Comparison of ENCODE assay signal across 1 cellular context in genomic region chr12:25051583-25052190, GRCh38.
TF ChIP-seq lines count a peak whose summit lies in the region.

No MANE protein-coding gene starts in this region.

TF ChIP-seq in GM12878, 131 proteins besides CTCF, POLR2A, EP300 and RAD21 (continued from another document and continues in another):
- TF ChIP-seq, protein P1, sequence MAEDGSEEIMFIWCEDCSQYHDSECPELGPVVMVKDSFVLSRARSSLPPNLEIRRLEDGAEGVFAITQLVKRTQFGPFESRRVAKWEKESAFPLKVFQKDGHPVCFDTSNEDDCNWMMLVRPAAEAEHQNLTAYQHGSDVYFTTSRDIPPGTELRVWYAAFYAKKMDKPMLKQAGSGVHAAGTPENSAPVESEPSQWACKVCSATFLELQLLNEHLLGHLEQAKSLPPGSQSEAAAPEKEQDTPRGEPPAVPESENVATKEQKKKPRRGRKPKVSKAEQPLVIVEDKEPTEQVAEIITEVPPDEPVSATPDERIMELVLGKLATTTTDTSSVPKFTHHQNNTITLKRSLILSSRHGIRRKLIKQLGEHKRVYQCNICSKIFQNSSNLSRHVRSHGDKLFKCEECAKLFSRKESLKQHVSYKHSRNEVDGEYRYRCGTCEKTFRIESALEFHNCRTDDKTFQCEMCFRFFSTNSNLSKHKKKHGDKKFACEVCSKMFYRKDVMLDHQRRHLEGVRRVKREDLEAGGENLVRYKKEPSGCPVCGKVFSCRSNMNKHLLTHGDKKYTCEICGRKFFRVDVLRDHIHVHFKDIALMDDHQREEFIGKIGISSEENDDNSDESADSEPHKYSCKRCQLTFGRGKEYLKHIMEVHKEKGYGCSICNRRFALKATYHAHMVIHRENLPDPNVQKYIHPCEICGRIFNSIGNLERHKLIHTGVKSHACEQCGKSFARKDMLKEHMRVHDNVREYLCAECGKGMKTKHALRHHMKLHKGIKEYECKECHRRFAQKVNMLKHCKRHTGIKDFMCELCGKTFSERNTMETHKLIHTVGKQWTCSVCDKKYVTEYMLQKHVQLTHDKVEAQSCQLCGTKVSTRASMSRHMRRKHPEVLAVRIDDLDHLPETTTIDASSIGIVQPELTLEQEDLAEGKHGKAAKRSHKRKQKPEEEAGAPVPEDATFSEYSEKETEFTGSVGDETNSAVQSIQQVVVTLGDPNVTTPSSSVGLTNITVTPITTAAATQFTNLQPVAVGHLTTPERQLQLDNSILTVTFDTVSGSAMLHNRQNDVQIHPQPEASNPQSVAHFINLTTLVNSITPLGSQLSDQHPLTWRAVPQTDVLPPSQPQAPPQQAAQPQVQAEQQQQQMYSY (CRISPR knock-in tag; IDR thresholded peaks at IDR 0.05) = no peak
- TF ChIP-seq MEF2B (IDR thresholded peaks at IDR 0.05; ENCODE audit: partially characterized antibody, poor library complexity, severe bottlenecking) (no peak), TBL1XR1 (IDR thresholded peaks at IDR 0.05; ENCODE audit: low read depth, low read length) (no peak), ZNF384 (IDR thresholded peaks at IDR 0.05; ENCODE audit: borderline replicate concordance, low read depth, low read length) (no peak), KAT2A (conservative IDR thresholded peaks at IDR 0.05; ENCODE audit: control insufficient read depth, low read depth, low read length) (no peak), LARP7 (IDR thresholded peaks at IDR 0.05) (no peak), USF2 (IDR thresholded peaks at IDR 0.05; ENCODE audit: borderline replicate concordance, low read depth, low read length) (no peak; the same call in 1 of the 2 replicates), TCF12 (IDR thresholded peaks at IDR 0.05; ENCODE audit: low read depth, low read length) (peak; percentile 81), CHD1 (IDR thresholded peaks at IDR 0.05; ENCODE audit: low read depth, low read length) (no peak), IRF4 (IDR thresholded peaks at IDR 0.05; ENCODE audit: low read depth, low read length) (no peak), ZNF274 (IDR thresholded peaks at IDR 0.05; ENCODE audit: insufficient read depth, insufficient read length) (no peak), SPI1 (IDR thresholded peaks at IDR 0.05; ENCODE audit: borderline replicate concordance, insufficient read depth, low read depth, low read length) (no peak), HDGF (IDR thresholded peaks at IDR 0.05) (0 out of 2 replicates have a peak, but pooled peaks have one; percentile 17), FOS (IDR thresholded peaks at IDR 0.05; ENCODE audit: borderline replicate concordance, extremely low read depth, insufficient read length) (no peak), SUPT20H (IDR thresholded peaks at IDR 0.05; ENCODE audit: borderline replicate concordance, control insufficient read depth, low read depth, low read length) (no peak), ZNF622 (IDR thresholded peaks at IDR 0.05) (no peak), GABPA (IDR thresholded peaks at IDR 0.05; ENCODE audit: low read depth) (peak; percentile 58; the same call in 1 of the 2 replicates), JUNB (IDR thresholded peaks at IDR 0.05) (no peak), ATF3 (IDR thresholded peaks at IDR 0.05; ENCODE audit: borderline replicate concordance, extremely low read depth, low read depth, low read length) (no peak), RELA (IDR thresholded peaks at IDR 0.05; ENCODE audit: borderline replicate concordance, partially characterized antibody) (no peak), SIN3A (IDR thresholded peaks at IDR 0.05; ENCODE audit: low read depth, low read length) (no peak), RFX5 (IDR thresholded peaks at IDR 0.05; ENCODE audit: low read depth, low read length) (no peak), MYB (IDR thresholded peaks at IDR 0.05; ENCODE audit: borderline replicate concordance, low read depth, low read length) (no peak; the same call in 1 of the 2 replicates), BCL11A (IDR thresholded peaks at IDR 0.05; ENCODE audit: low read depth, low read length) (no peak; the same call in 1 of the 2 replicates), RELB (IDR thresholded peaks at IDR 0.05; ENCODE audit: low read depth) (no peak), SREBF1 (IDR thresholded peaks at IDR 0.05; ENCODE audit: low read length) (no peak), HDAC6 (IDR thresholded peaks at IDR 0.05; ENCODE audit: unreplicated experiment) (no peak), BRCA1 (IDR thresholded peaks at IDR 0.05; ENCODE audit: low read depth, low read length) (no peak), BCL3 (IDR thresholded peaks at IDR 0.05; ENCODE audit: borderline replicate concordance, insufficient read depth, low read depth, low read length, poor library complexity, severe bottlenecking) (peak; percentile 64), CBX5 (IDR thresholded peaks at IDR 0.05; ENCODE audit: low read depth) (no peak; the same call in 1 of the 2 replicates), CBFB (IDR thresholded peaks at IDR 0.05; ENCODE audit: low read depth) (no peak), MYC (IDR thresholded peaks at IDR 0.05; ENCODE audit: insufficient read depth, insufficient read length, insufficient replicate concordance, low read length, severe bottlenecking) (no peak), ZNF687 (IDR thresholded peaks at IDR 0.05) (peak; percentile 68)
- TF ChIP-seq, protein P2, sequence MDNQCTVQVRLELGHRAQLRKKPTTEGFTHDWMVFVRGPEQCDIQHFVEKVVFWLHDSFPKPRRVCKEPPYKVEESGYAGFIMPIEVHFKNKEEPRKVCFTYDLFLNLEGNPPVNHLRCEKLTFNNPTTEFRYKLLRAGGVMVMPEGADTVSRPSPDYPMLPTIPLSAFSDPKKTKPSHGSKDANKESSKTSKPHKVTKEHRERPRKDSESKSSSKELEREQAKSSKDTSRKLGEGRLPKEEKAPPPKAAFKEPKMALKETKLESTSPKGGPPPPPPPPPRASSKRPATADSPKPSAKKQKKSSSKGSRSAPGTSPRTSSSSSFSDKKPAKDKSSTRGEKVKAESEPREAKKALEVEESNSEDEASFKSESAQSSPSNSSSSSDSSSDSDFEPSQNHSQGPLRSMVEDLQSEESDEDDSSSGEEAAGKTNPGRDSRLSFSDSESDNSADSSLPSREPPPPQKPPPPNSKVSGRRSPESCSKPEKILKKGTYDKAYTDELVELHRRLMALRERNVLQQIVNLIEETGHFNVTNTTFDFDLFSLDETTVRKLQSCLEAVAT (IDR thresholded peaks at IDR 0.05) = no peak
- TF ChIP-seq, protein P3, sequence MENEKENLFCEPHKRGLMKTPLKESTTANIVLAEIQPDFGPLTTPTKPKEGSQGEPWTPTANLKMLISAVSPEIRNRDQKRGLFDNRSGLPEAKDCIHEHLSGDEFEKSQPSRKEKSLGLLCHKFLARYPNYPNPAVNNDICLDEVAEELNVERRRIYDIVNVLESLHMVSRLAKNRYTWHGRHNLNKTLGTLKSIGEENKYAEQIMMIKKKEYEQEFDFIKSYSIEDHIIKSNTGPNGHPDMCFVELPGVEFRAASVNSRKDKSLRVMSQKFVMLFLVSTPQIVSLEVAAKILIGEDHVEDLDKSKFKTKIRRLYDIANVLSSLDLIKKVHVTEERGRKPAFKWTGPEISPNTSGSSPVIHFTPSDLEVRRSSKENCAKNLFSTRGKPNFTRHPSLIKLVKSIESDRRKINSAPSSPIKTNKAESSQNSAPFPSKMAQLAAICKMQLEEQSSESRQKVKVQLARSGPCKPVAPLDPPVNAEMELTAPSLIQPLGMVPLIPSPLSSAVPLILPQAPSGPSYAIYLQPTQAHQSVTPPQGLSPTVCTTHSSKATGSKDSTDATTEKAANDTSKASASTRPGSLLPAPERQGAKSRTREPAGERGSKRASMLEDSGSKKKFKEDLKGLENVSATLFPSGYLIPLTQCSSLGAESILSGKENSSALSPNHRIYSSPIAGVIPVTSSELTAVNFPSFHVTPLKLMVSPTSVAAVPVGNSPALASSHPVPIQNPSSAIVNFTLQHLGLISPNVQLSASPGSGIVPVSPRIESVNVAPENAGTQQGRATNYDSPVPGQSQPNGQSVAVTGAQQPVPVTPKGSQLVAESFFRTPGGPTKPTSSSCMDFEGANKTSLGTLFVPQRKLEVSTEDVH (IDR thresholded peaks at IDR 0.05; ENCODE audit: low read depth, partially characterized antibody) = peak; percentile 42
- TF ChIP-seq, protein P4, sequence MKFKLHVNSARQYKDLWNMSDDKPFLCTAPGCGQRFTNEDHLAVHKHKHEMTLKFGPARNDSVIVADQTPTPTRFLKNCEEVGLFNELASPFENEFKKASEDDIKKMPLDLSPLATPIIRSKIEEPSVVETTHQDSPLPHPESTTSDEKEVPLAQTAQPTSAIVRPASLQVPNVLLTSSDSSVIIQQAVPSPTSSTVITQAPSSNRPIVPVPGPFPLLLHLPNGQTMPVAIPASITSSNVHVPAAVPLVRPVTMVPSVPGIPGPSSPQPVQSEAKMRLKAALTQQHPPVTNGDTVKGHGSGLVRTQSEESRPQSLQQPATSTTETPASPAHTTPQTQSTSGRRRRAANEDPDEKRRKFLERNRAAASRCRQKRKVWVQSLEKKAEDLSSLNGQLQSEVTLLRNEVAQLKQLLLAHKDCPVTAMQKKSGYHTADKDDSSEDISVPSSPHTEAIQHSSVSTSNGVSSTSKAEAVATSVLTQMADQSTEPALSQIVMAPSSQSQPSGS (IDR thresholded peaks at IDR 0.05; ENCODE audit: low read length) = no peak; the same call in none of the 2 replicates
